13 cellular contexts compared by ENCODE assay signal in genomic region chr11:46698597-46698996, GRCh38. TPM values are rescaled to one million over a fixed set of nuclear protein-coding genes. Genes with fewer than 3 reads are reported as not detected.
DNase-seq lines count a peak whose midpoint lies in the region; ATAC-seq and TF ChIP-seq lines count a peak whose summit lies in the region.
"Had no signal": no experiment of that assay in that cellular context is flagged by ENCODE, and none has a peak within 500 bp of the region (broad histone marks: within the 10 kb centered on the region; RNA-seq: fewer than 3 reads in every experiment).

No MANE protein-coding gene starts in this region.

- H3K9ac ChIP-seq in GM23248, result peak overlapping the region; percentile 92; the same call in 1 of the 2 replicates

- no peaks in the 10 kb centered on the region for H4K20me1 ChIP-seq in GM23248 (ENCODE audit: insufficient read depth)

- TF ChIP-seq CTCF in AG04450 (IDR thresholded peaks at IDR 0.05; ENCODE audit: low read depth, low read length) (no peak), brain (conservative IDR thresholded peaks at IDR 0.05) (no peak), nephron progenitor cell (IDR thresholded peaks at IDR 0.05) (no peak), left lung (IDR thresholded peaks at IDR 0.05) (no peak)

- H2AFZ ChIP-seq in GM23248, result no peak overlapping the region

- H3K4me3 ChIP-seq in AG04450 (ENCODE audit: low read depth, low read length) (peak overlapping the region; percentile 17; the same call in 1 of the 2 replicates), GM23248 (peak overlapping the region; percentile 88), left lung (no peak overlapping the region)

- peak overlapping the region; percentile 61 to 100 (median 99) for H3K4me3 Mint-ChIP-seq in brain
- H3K4me3 Mint-ChIP-seq in nephron progenitor cell, result peak overlapping the region; percentile 58

- CTCF ChIA-PET in AG04450 (lab: Charles Lee), result interaction anchor here (1.1 kb wide), 1 partner anchor 17 kb away, joined by 3 read pairs; no protein-coding TSS in a partner anchor

- no peak for DNase-seq in AG04450 (ENCODE audit: low read depth, low spot score)
- DNase-seq in GM23248, result no peak
- no peak for DNase-seq in nephron progenitor cell
- no peak for DNase-seq in left lung
- no peak for DNase-seq in hippocampal formation (lab: John Stamatoyannopoulos, UW)
- DNase-seq in retina, result no peak
- DNase-seq: DMS79 treated with DMSO at 0.1 percent for 48 hours, glutamatergic neuron, NCI-H345, SHP77 treated with DMSO at 0.1 percent for 48 hours, thyroid gland had no signal

- intact Hi-C loops in left lung (cut with DNase I), result no loop called here

- in situ Hi-C loops in GM23248 (cut with MboI), result no loop called here

- H3K4me1 Mint-ChIP-seq in brain (peaks cover 68% of the 10 kb centered on the region), nephron progenitor cell (peaks cover 73% of the 10 kb centered on the region)

- 11 to 22% methylated on average over 1 of the region's 1 CpG for WGBS in GM23248 (ENCODE audit: low coverage in 1 of 2, low lambda C conversion rate in 2 of 2, missing lambda C conversion rate in 2 of 2), 2 experiments

- H3K36me3 ChIP-seq in GM23248 (ENCODE audit: low read depth) (peaks cover 10% of the 10 kb centered on the region; the same call in 1 of the 2 replicates), left lung (peaks cover 0 to 49% of the 10 kb centered on the region in 2 donors)

- H3K9me3 Mint-ChIP-seq in brain, result peaks cover 0 to 2% (median 0%) of the 10 kb centered on the region in 5 experiments
- H3K9me3 Mint-ChIP-seq in nephron progenitor cell, result no peaks in the 10 kb centered on the region

- H3K4me2 ChIP-seq in GM23248 (ENCODE audit: unreplicated experiment), result peak overlapping the region; percentile 90

- H3K79me2 ChIP-seq in GM23248 (ENCODE audit: insufficient read depth), result peaks cover 93% of the 10 kb centered on the region

- H3K27ac ChIP-seq in AG04450 (ENCODE audit: low read depth, low read length) (no peak overlapping the region), GM23248 (peak overlapping the region; percentile 94; the same call in 1 of the 2 replicates), left lung (no peak overlapping the region)

- no peak for ATAC-seq in left lung
- ATAC-seq in GM21526 (IDR thresholded peaks at IDR 0.05; ENCODE audit: low FRiP score, unreplicated experiment), result no peak

- H3K27me3 Mint-ChIP-seq in brain (peaks cover 19% of the 10 kb centered on the region), nephron progenitor cell (ENCODE audit: low read depth, poor library complexity) (no peaks in the 10 kb centered on the region)

- no peaks in the 10 kb centered on the region for H3K9me2 ChIP-seq in GM23248 (ENCODE audit: insufficient read depth)

- H3K4me1 ChIP-seq in GM23248 (ENCODE audit: insufficient read depth), result peaks cover 34% of the 10 kb centered on the region
- peaks cover 18 to 62% of the 10 kb centered on the region in 2 donors for H3K4me1 ChIP-seq in left lung

- H3K27ac Mint-ChIP-seq in brain (peak overlapping the region; percentile 55 to 100 (median 89)), nephron progenitor cell (no peak overlapping the region)

- POLR2A ChIA-PET in AG04450 (lab: Yijun Ruan, JAX), result interaction anchor here (0.7 kb wide), 1 partner anchor 49 kb away, joined by 3 read pairs; no protein-coding TSS in a partner anchor

- H3F3A ChIP-seq in GM23248 (ENCODE audit: insufficient read depth), result peaks cover 7% of the 10 kb centered on the region; the same call in 1 of the 2 replicates

- H3K36me3 Mint-ChIP-seq in brain (peaks cover 45% of the 10 kb centered on the region), nephron progenitor cell (ENCODE audit: low read depth) (peaks cover 24% of the 10 kb centered on the region)

- H3K9me3 ChIP-seq in AG04450 (ENCODE audit: control insufficient read depth, insufficient read depth, low read length) (no peaks in the 10 kb centered on the region; the same call in 1 of the 2 replicates), GM23248 (ENCODE audit: low read depth) (no peaks in the 10 kb centered on the region), left lung (no peaks in the 10 kb centered on the region)
- H3K9me3 ChIP-seq: thyroid gland had no signal

- H3K27me3 ChIP-seq in AG04450 (ENCODE audit: control insufficient read depth, insufficient read depth, low read length), result no peaks in the 10 kb centered on the region
- no peaks in the 10 kb centered on the region for H3K27me3 ChIP-seq in GM23248 (replicated peaks; ENCODE audit: insufficient read depth)
- no peaks in the 10 kb centered on the region for H3K27me3 ChIP-seq in left lung
- H3K27me3 ChIP-seq: thyroid gland had no signal

RNA-seq across cellular contexts. Expression of gene ARHGAP1, which starts 1.8 kb away (rescaled TPM):
- 42.4 and 73.9 TPM in 2 replicates for polyA plus RNA-seq in AG04450 (2011; rRNA removed)
- 145 and 212 TPM in 2 replicates for polyA minus RNA-seq in AG04450 (2011; rRNA and poly(A)+ RNA removed)
- 41.5 and 54.3 TPM in 2 replicates for total RNA-seq in GM23248 (2014; rRNA removed; shearing (Covaris generic))
- polyA plus RNA-seq in GM23248 (2016; fragmentation: Nextera tagmentation; extraction: Ambion mirVana), result 98.5 and 107 TPM in 2 replicates
- 62.5 TPM for polyA plus RNA-seq in brain (ENCODE audit: insufficient read depth, low read depth, low replicate concordance)
- total RNA-seq in left lung, result 10 to 100 TPM; 81.8 to 90.3 TPM

RNA-seq across cellular contexts. Expression of gene ZNF408, which starts 2.2 kb away (rescaled TPM):
- 4.9 TPM in 2 replicates for polyA plus RNA-seq in AG04450 (2011; rRNA removed)
- 8.0 and 10.3 TPM in 2 replicates for polyA minus RNA-seq in AG04450 (2011; rRNA and poly(A)+ RNA removed)
- total RNA-seq in GM23248 (2014; rRNA removed; shearing (Covaris generic)), result 9.6 and 11.9 TPM in 2 replicates
- polyA plus RNA-seq in GM23248 (2016; fragmentation: Nextera tagmentation; extraction: Ambion mirVana), result 9.9 and 11.3 TPM in 2 replicates
- polyA plus RNA-seq in brain (ENCODE audit: insufficient read depth, low read depth, low replicate concordance), result 7.9 TPM
- total RNA-seq in left lung, result 1 to 10 TPM; 5.8 to 8.6 TPM

RNA-seq across cellular contexts. Expression of gene F2, which starts 20.4 kb away (rescaled TPM):
- polyA plus RNA-seq in AG04450 (2011; rRNA removed) (not detected in 2 replicates), GM23248 (2016; fragmentation: Nextera tagmentation; extraction: Ambion mirVana) (not detected in 2 replicates), brain (ENCODE audit: insufficient read depth, low read depth, low replicate concordance) (not detected)
- polyA minus RNA-seq in AG04450 (2011; rRNA and poly(A)+ RNA removed), result not detected in 2 replicates
- not detected in 2 replicates for total RNA-seq in GM23248 (2014; rRNA removed; shearing (Covaris generic))
- not detected for total RNA-seq in left lung
- total RNA-seq: thyroid gland had no signal

Comparison
In these comparisons a context has a peak if more than half of its experiments do, and no peak if none do; other contexts are left out.
1. H3K4me3 ChIP-seq: peak in AG04450 (single experiment) and GM23248 (single experiment); none in left lung (0 of 2).